In genomic region chr6:40894962-40895799, GRCh38 we compare ENCODE assay signal across 8 cellular contexts.
A peak's percentile ranks its signal among the peaks of the same experiment; 100 is the strongest.
DNase-seq lines count a peak whose midpoint lies in the region; ATAC-seq and TF ChIP-seq lines count a peak whose summit lies in the region.

No MANE protein-coding gene starts in this region.

- CTCF ChIA-PET in GM10248 (lab: Yijun Ruan, JAX), result interaction anchor here (0.8 to 1.7 kb wide), 3 partner anchors 14 to 133 kb away, joined by 3 to 5 read pairs (median 4); no protein-coding TSS in a partner anchor

- TF ChIP-seq CTCF in gastroesophageal sphincter (IDR thresholded peaks at IDR 0.05) (peak in 3 of 4 experiments; percentile 21 to 56 (median 46)), GM10248 (IDR thresholded peaks at IDR 0.05; ENCODE audit: control extremely low read depth, extremely low read depth, low read depth, missing control alignments) (no peak)

- H3K4me3 ChIP-seq in SJCRH30, result no peak overlapping the region
- no peak overlapping the region for H3K4me3 ChIP-seq in gastroesophageal sphincter

- H3K27me3 ChIP-seq in SJCRH30, result 0 out of 2 replicates have a peak, but pooled peaks cover 2% of the 10 kb centered on the region
- no peaks in the 10 kb centered on the region for H3K27me3 ChIP-seq in gastroesophageal sphincter

- TF ChIP-seq POLR2A in gastroesophageal sphincter (IDR thresholded peaks at IDR 0.05), result no peak

- H3K27ac ChIP-seq in SJCRH30 (no peak overlapping the region), gastroesophageal sphincter (no peak overlapping the region)

- no peaks in the 10 kb centered on the region for H3K9me3 ChIP-seq in SJCRH30 (replicated peaks)
- no peaks in the 10 kb centered on the region for H3K9me3 ChIP-seq in gastroesophageal sphincter

- DNase-seq in GM04503 (ENCODE audit: low read depth) (peak; percentile 17), SJCRH30 (peak; percentile 80 to 84), posterior vena cava (ENCODE audit: low spot score) (peak; percentile 82), NCI-H2227 treated with DMSO at 0.1 percent for 48 hours (lab: John Stamatoyannopoulos, UW) (no peak), GM10248 (ENCODE audit: extremely low spot score) (no peak)
- no peak for DNase-seq in effector CD8-positive, alpha-beta T cell (lab: John Stamatoyannopoulos, UW)

- POLR2A ChIA-PET in GM10248 (lab: Yijun Ruan, JAX), result no interaction called here

- H3K4me1 ChIP-seq in SJCRH30 (no peaks in the 10 kb centered on the region), gastroesophageal sphincter (no peaks in the 10 kb centered on the region)

- 40 to 60% methylated on average over 1 to 7 of the region's 14 CpGs for WGBS in gastroesophageal sphincter (ENCODE audit: low coverage in 1 of 2), 2 donors

- no peak for TF ChIP-seq EP300 in gastroesophageal sphincter (IDR thresholded peaks at IDR 0.05)

- ATAC-seq in gastroesophageal sphincter (peak; percentile 48), HG03442 (IDR thresholded peaks at IDR 0.05; ENCODE audit: unreplicated experiment) (no peak)

- H3K36me3 ChIP-seq in SJCRH30 (no peaks in the 10 kb centered on the region), gastroesophageal sphincter (no peaks in the 10 kb centered on the region)

- intact Hi-C loops in posterior vena cava (cut with DNase I), result loop anchor here in 1 of 2 donors (10.0 kb wide), 1 partner anchor 130 kb away; no protein-coding TSS in a partner anchor

Comparison
In these comparisons a context has a peak if more than half of its experiments do, and no peak if none do; other contexts are left out.
1. DNase-seq: peak in GM04503 (single experiment), SJCRH30 (2 of 2) and posterior vena cava (single experiment); none in NCI-H2227 treated with DMSO at 0.1 percent for 48 hours (single experiment), GM10248 (single experiment) and effector CD8-positive, alpha-beta T cell (single experiment).